8 cellular contexts compared by ENCODE assay signal in the genomic region with DNA sequence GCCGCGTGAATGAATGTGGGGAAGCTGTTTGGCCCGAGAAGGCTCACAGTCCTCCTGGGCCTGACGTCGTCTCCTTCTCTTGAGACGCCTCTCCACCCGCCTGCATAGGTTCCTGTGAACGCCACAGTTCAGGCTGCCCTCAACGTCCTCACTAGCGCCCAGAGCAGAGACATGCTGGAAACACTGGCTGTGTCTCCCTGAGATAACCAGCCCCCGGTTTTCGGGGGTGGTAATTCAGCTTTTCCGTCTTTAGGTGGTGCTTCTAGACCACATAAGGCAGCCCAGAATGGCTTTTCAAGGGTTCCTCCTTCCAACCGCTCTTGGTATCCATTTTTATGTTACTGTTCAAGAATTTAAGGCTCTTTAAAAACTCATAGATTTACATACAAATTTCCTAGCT.
DNase-seq lines count a peak whose midpoint lies in the region; ATAC-seq and TF ChIP-seq lines count a peak whose summit lies in the region.

No MANE protein-coding gene starts in this region.

- H3K4me1 ChIP-seq in PC-9 (replicated peaks; ENCODE audit: insufficient read depth): no peaks in the 10 kb centered on the region

- H4K20me1 ChIP-seq in PC-9 (ENCODE audit: insufficient read depth): 0 out of 2 replicates have a peak, but pooled peaks cover 7% of the 10 kb centered on the region

- H3K27ac ChIP-seq in PC-9: no peak overlapping the region

- BruUV-seq in PC-9 (replicated peaks; lab: Mats Ljungman, UMichigan): no TSS peak

- H3K4me3 Mint-ChIP-seq in activated T-cell treated with anti-CD3 and anti-CD28 coated beads, Interleukin-2, amount 50 U/mL, for 72 hours: no peak overlapping the region
- no peak overlapping the region for H3K4me3 Mint-ChIP-seq in activated T-helper 1 cell treated with anti-CD3 and anti-CD28 coated beads, Interleukin-12 subunit alpha, Interleukin-12 subunit beta, Interleukin-2, Interleukin-4 antibody, amounts not matched to agents 30 ng/mL and 10 ng/mL and 1 ng/mL, durations not matched to agents 14 hours and 24 hours and 36 hours

- ATAC-seq in activated T-cell treated with anti-CD3 and anti-CD28 coated beads, Interleukin-2, amount 50 U/mL, for 72 hours (replicated peaks in 1 of 2): peak; percentile 25 to 43

- intact Hi-C loops in PC-9 (cut with micrococcal nuclease; ENCODE audit: unreplicated experiment): no loop called here
- intact Hi-C loops in activated T-helper 1 cell treated with anti-CD3 and anti-CD28 coated beads, Interleukin-12 subunit alpha, Interleukin-12 subunit beta, Interleukin-2, Interleukin-4 antibody, amounts not matched to agents 30 ng/mL and 10 ng/mL and 1 ng/mL, durations not matched to agents 14 hours and 24 hours and 36 hours (cut with micrococcal nuclease): no loop called here

- H3F3A ChIP-seq in PC-9 (ENCODE audit: insufficient read depth, low read depth): no peaks in the 10 kb centered on the region

- peaks cover 96% of the 10 kb centered on the region for H3K27me3 ChIP-seq in PC-9 (ENCODE audit: insufficient read depth, low read depth)

- CTCF ChIA-PET in PC-9 (lab: Charles Lee): no interaction called here

- H3K4me1 Mint-ChIP-seq in activated T-cell treated with anti-CD3 and anti-CD28 coated beads, Interleukin-2, amount 50 U/mL, for 72 hours (ENCODE audit: low read depth): peaks cover 5% of the 10 kb centered on the region
- no peaks in the 10 kb centered on the region for H3K4me1 Mint-ChIP-seq in activated T-helper 1 cell treated with anti-CD3 and anti-CD28 coated beads, Interleukin-12 subunit alpha, Interleukin-12 subunit beta, Interleukin-2, Interleukin-4 antibody, amounts not matched to agents 30 ng/mL and 10 ng/mL and 1 ng/mL, durations not matched to agents 14 hours and 24 hours and 36 hours (ENCODE audit: low read depth)

- no peaks in the 10 kb centered on the region for H3K9me3 Mint-ChIP-seq in activated T-cell treated with anti-CD3 and anti-CD28 coated beads, Interleukin-2, amount 50 U/mL, for 72 hours
- no peaks in the 10 kb centered on the region for H3K9me3 Mint-ChIP-seq in activated T-helper 1 cell treated with anti-CD3 and anti-CD28 coated beads, Interleukin-12 subunit alpha, Interleukin-12 subunit beta, Interleukin-2, Interleukin-4 antibody, amounts not matched to agents 30 ng/mL and 10 ng/mL and 1 ng/mL, durations not matched to agents 14 hours and 24 hours and 36 hours

- no peak overlapping the region for H2AFZ ChIP-seq in PC-9

- no peaks in the 10 kb centered on the region for H3K36me3 ChIP-seq in PC-9 (ENCODE audit: low read depth)

- no peaks in the 10 kb centered on the region for H3K9me3 ChIP-seq in PC-9 (ENCODE audit: insufficient read depth, low read depth)

- no peaks in the 10 kb centered on the region for H3K9me2 ChIP-seq in PC-9 (ENCODE audit: insufficient read depth)

- H3K27ac Mint-ChIP-seq in activated T-cell treated with anti-CD3 and anti-CD28 coated beads, Interleukin-2, amount 50 U/mL, for 72 hours: no peak overlapping the region
- H3K27ac Mint-ChIP-seq in activated T-helper 1 cell treated with anti-CD3 and anti-CD28 coated beads, Interleukin-12 subunit alpha, Interleukin-12 subunit beta, Interleukin-2, Interleukin-4 antibody, amounts not matched to agents 30 ng/mL and 10 ng/mL and 1 ng/mL, durations not matched to agents 14 hours and 24 hours and 36 hours: no peak overlapping the region

- 0 out of 2 replicates have a peak, but pooled peaks have one; percentile 23 for TF ChIP-seq CTCF in PC-9 (conservative IDR thresholded peaks at IDR 0.05)
- TF ChIP-seq CTCF in foreskin fibroblast (IDR thresholded peaks at IDR 0.05; ENCODE audit: low read depth, low read length): no peak

- POLR2A ChIA-PET in PC-9 (lab: Charles Lee; ENCODE audit: unreplicated experiment): no interaction called here

- no peak for DNase-seq in activated T-cell treated with anti-CD3 and anti-CD28 coated beads, Interleukin-2, amount 50 U/mL, for 72 hours
- no peak for DNase-seq in activated T-cell treated with anti-CD3 and anti-CD28 coated beads, Interleukin-2, amount 50 U/mL, for 1 hour
- DNase-seq in PC-9 (no peak), foreskin fibroblast (peak; percentile 12 to 43), nucleus accumbens (lab: John Stamatoyannopoulos, UW) (peak in 52 of 56 donors; percentile 8 to 81 (median 48)), SKM-1 treated with dmso at 0.1 percent for 144 hours (lab: John Stamatoyannopoulos, UW; ENCODE audit: unreplicated experiment) (no peak)
- no peak for DNase-seq in activated T-helper 1 cell treated with anti-CD3 and anti-CD28 coated beads, Interleukin-12 subunit alpha, Interleukin-12 subunit beta, Interleukin-2, Interleukin-4 antibody, amounts not matched to agents 30 ng/mL and 10 ng/mL and 1 ng/mL, durations not matched to agents 14 hours and 24 hours and 36 hours (ENCODE audit: low spot score)
- DNase-seq in activated CD4-positive, alpha-beta T cell treated with anti-CD3 and anti-CD28 coated beads for 1 hour: no peak

- H3K27me3 Mint-ChIP-seq in activated T-cell treated with anti-CD3 and anti-CD28 coated beads, Interleukin-2, amount 50 U/mL, for 72 hours (ENCODE audit: low read depth): peaks cover 38% of the 10 kb centered on the region
- H3K27me3 Mint-ChIP-seq in activated T-helper 1 cell treated with anti-CD3 and anti-CD28 coated beads, Interleukin-12 subunit alpha, Interleukin-12 subunit beta, Interleukin-2, Interleukin-4 antibody, amounts not matched to agents 30 ng/mL and 10 ng/mL and 1 ng/mL, durations not matched to agents 14 hours and 24 hours and 36 hours (ENCODE audit: insufficient read depth): peaks cover 38% of the 10 kb centered on the region

- H3K4me2 ChIP-seq in PC-9: no peak overlapping the region

- H3K36me3 Mint-ChIP-seq in activated T-cell treated with anti-CD3 and anti-CD28 coated beads, Interleukin-2, amount 50 U/mL, for 72 hours (ENCODE audit: insufficient read depth in 2 of 2): no peaks in the 10 kb centered on the region
- H3K36me3 Mint-ChIP-seq in activated T-helper 1 cell treated with anti-CD3 and anti-CD28 coated beads, Interleukin-12 subunit alpha, Interleukin-12 subunit beta, Interleukin-2, Interleukin-4 antibody, amounts not matched to agents 30 ng/mL and 10 ng/mL and 1 ng/mL, durations not matched to agents 14 hours and 24 hours and 36 hours (ENCODE audit: low read depth): no peaks in the 10 kb centered on the region

- H3K79me2 ChIP-seq in PC-9 (ENCODE audit: low read depth): no peaks in the 10 kb centered on the region

- H3K4me3 ChIP-seq in PC-9: no peak overlapping the region
- H3K4me3 ChIP-seq in foreskin fibroblast (ENCODE audit: low read depth in 1 of 2, low read length in 2 of 2): no peak overlapping the region

Comparison
In these comparisons a context has a peak if more than half of its experiments do, and no peak if none do; other contexts are left out.
1. DNase-seq: peak in foreskin fibroblast (2 of 2) and nucleus accumbens (52 of 56); none in activated T-cell treated with anti-CD3 and anti-CD28 coated beads, Interleukin-2, amount 50 U/mL, for 72 hours (0 of 2), activated T-cell treated with anti-CD3 and anti-CD28 coated beads, Interleukin-2, amount 50 U/mL, for 1 hour (single experiment), PC-9 (0 of 2), activated T-helper 1 cell treated with anti-CD3 and anti-CD28 coated beads, Interleukin-12 subunit alpha, Interleukin-12 subunit beta, Interleukin-2, Interleukin-4 antibody, amounts not matched to agents 30 ng/mL and 10 ng/mL and 1 ng/mL, durations not matched to agents 14 hours and 24 hours and 36 hours (single experiment), SKM-1 treated with dmso at 0.1 percent for 144 hours (single experiment) and activated CD4-positive, alpha-beta T cell treated with anti-CD3 and anti-CD28 coated beads for 1 hour (single experiment).